ENCODE assay signal across 5 cellular contexts in the genomic region with DNA sequence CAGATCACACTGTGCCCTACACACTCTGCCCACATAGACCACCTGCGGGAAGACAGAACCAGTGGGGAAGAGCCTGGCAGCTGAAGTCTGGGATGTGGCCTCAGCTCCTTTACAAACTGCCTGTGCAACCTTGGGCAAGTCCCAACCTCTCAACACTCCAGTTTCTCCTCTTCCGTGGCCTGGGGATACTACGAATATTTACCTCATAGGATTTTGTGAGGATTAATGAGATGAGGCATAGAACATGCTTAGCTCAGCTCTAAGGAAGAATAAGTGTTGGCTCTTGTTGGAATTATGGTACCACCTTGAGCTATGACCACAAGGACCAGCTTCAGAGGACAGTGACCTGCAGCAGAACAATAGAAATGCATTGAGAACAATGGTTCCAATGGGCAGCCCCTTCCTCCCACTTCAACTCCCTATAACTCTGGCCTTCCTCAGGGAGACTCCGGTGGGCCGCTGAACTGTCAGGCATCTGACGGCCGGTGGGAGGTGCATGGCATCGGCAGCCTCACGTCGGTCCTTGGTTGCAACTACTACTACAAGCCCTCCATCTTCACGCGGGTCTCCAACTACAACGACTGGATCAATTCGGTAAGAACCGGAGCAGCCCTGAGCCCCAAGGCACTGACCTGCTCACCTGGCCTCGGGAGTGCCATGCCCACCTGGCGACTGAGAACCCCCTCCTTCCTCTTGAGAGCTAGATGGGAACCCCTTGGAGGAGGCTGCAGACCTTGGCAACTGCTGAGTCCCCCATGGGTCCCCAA. TPM values are rescaled to one million over a fixed set of nuclear protein-coding genes. Genes with fewer than 3 reads are reported as not detected.
"Had no signal": no experiment of that assay in that cellular context is flagged by ENCODE, and none has a peak within 500 bp of the region (broad histone marks: within the 10 kb centered on the region; RNA-seq: fewer than 3 reads in every experiment).

No MANE protein-coding gene starts in this region.

RNA-seq across cellular contexts. Expression of gene CELA2B, which starts 11.1 kb away (rescaled TPM):
- total RNA-seq: M059J, PC-3, Peyer's patch, Right ventricle myocardium superior, SK-MEL-5 had no signal

RNA-seq across cellular contexts. Expression of gene CELA2A, which starts 30.5 kb away (rescaled TPM):
- total RNA-seq: M059J, PC-3, Peyer's patch, Right ventricle myocardium superior, SK-MEL-5 had no signal

RNA-seq across cellular contexts. Expression of gene CTRC, which starts 48.8 kb away (rescaled TPM):
- total RNA-seq: Right ventricle myocardium superior, SK-MEL-5 had no signal
